Comparison of ENCODE assay signal across 26 cellular contexts in the genomic region with DNA sequence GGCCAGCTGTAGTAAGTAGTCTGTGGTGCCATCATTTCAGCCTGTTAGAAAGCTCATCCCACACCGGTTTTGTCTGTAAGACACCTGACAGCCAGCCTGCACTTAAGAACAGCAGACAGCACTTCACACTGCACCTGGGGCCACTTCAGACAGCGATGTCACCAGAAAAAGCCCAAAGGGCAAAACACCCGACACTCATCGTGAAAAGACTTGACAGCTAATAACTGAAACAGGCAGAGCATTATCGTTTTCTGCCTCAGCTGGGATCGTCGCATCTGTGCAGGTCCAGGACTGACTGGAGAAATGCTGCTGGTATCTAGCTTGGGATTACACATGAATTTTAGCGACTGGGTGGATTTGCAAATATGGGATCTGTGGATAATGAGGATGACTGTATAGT. TPM values are rescaled to one million over a fixed set of nuclear protein-coding genes. Genes with fewer than 3 reads are reported as not detected.
DNase-seq lines count a peak whose midpoint lies in the region; ATAC-seq, FAIRE-seq and TF ChIP-seq lines count a peak whose summit lies in the region.
"Had no signal": no experiment of that assay in that cellular context is flagged by ENCODE, and none has a peak within 500 bp of the region (broad histone marks: within the 10 kb centered on the region; RNA-seq: fewer than 3 reads in every experiment).

No MANE protein-coding gene starts in this region.

- no peak overlapping the region for H3K4me3 Mint-ChIP-seq in activated CD4-positive, alpha-beta T cell treated with anti-CD3 and anti-CD28 coated beads for 36 hours

- no peaks in the 10 kb centered on the region for H3K9me3 Mint-ChIP-seq in activated CD4-positive, alpha-beta T cell treated with anti-CD3 and anti-CD28 coated beads for 36 hours (ENCODE audit: low read depth)
- H3K9me3 Mint-ChIP-seq: activated naive CD4-positive, alpha-beta T cell treated with anti-CD3 and anti-CD28 coated beads, Interleukin-2, amount 50 U/mL, for 72 hours; naive thymus-derived CD8-positive, alpha-beta T cell had no signal

- no peaks in the 10 kb centered on the region for H3K27me3 Mint-ChIP-seq in activated CD4-positive, alpha-beta T cell treated with anti-CD3 and anti-CD28 coated beads for 36 hours
- H3K27me3 Mint-ChIP-seq: naive thymus-derived CD8-positive, alpha-beta T cell had no signal

- TF ChIP-seq CTCF in RWPE2 (IDR thresholded peaks at IDR 0.05; ENCODE audit: poor library complexity, severe bottlenecking) = no peak

- no peak for FAIRE-seq in RCC 7860 (lab: Jason Lieb, UNC)
- FAIRE-seq: colon had no signal

- intact Hi-C loops in activated CD4-positive, alpha-beta T cell treated with anti-CD3 and anti-CD28 coated beads for 36 hours (cut with DNase I, micrococcal nuclease) = no loop called here

- no peak for DNase-seq in activated CD4-positive, alpha-beta T cell treated with anti-CD3 and anti-CD28 coated beads for 36 hours
- DNase-seq in activated CD4-positive, alpha-beta T cell treated with anti-CD3 and anti-CD28 coated beads for 1 hour = no peak
- DNase-seq in NCI-H187 treated with DMSO at 0.1 percent for 48 hours (lab: John Stamatoyannopoulos, UW) (peak; percentile 81), RWPE2 (ENCODE audit: low spot score) (peak; percentile 4), mesenteric fat pad (ENCODE audit: low spot score) (peak; percentile 16), KG1 (lab: John Stamatoyannopoulos, UW) (no peak), NOMO-1 (lab: John Stamatoyannopoulos, UW; ENCODE audit: unreplicated experiment in 2 of 2) (no peak), RCC 7860 (ENCODE audit: low spot score) (no peak)
- DNase-seq: 8988T; activated CD4-positive, CD25-positive, alpha-beta regulatory T cell; activated T-cell treated with anti-CD3 and anti-CD28 coated beads, Interleukin-2, amount 50 U/mL, for 48 hours; AML-193; DND-41; left colon; mesendoderm; naive thymus-derived CD8-positive, alpha-beta T cell; NCI-H1092; NCI-H226; NK-92 treated with Interleukin-12 subunit alpha and Interleukin-12 subunit beta, amount 100 ng/mL, for 24 hours; stimulated activated CD4-positive, alpha-beta T cell treated with anti-CD3 and anti-CD28 coated beads, Interleukin-4, amount 100 ng/mL, for 24 hours; T-helper 9 cell had no signal

- H3K36me3 Mint-ChIP-seq in activated CD4-positive, alpha-beta T cell treated with anti-CD3 and anti-CD28 coated beads for 36 hours (ENCODE audit: low read depth) = peaks cover 73% of the 10 kb centered on the region

- peaks cover 76% of the 10 kb centered on the region for H3K36me3 ChIP-seq in RWPE2 (ENCODE audit: low read depth)

- H3K27ac ChIP-seq in RWPE2 (ENCODE audit: poor library complexity, severe bottlenecking) = no peak overlapping the region
- H3K27ac ChIP-seq: upper lobe of right lung had no signal

- H3K4me1 Mint-ChIP-seq in activated CD4-positive, alpha-beta T cell treated with anti-CD3 and anti-CD28 coated beads for 36 hours = peaks cover 4% of the 10 kb centered on the region

- no peak for ATAC-seq in activated CD4-positive, alpha-beta T cell treated with anti-CD3 and anti-CD28 coated beads for 36 hours
- no peak for ATAC-seq in RWPE2 (ENCODE audit: low read depth)
- ATAC-seq: left colon; naive thymus-derived CD8-positive, alpha-beta T cell; SK-N-SH treated with all-trans-retinoic acid at 6 μM for 48 hours; upper lobe of right lung had no signal

- POLR2A ChIA-PET in activated CD4-positive, alpha-beta T cell treated with anti-CD3 and anti-CD28 coated beads for 36 hours (lab: Charles Lee) = interaction anchor here (0.9 to 1.4 kb wide), 5 partner anchors 9 to 19 kb away, joined by 3 to 12 read pairs (median 4); a partner anchor contains a TSS

- no peaks in the 10 kb centered on the region for H3K9me3 ChIP-seq in RWPE2 (ENCODE audit: severe bottlenecking)
- H3K9me3 ChIP-seq: upper lobe of right lung had no signal

- H3K4me1 ChIP-seq in RWPE2 (ENCODE audit: insufficient read depth, poor library complexity, severe bottlenecking) = no peaks in the 10 kb centered on the region

- no peak overlapping the region for H3K4me3 ChIP-seq in RWPE2 (ENCODE audit: severe bottlenecking)
- H3K4me3 ChIP-seq: upper lobe of right lung had no signal

- CTCF ChIA-PET in activated CD4-positive, alpha-beta T cell treated with anti-CD3 and anti-CD28 coated beads for 36 hours (lab: Charles Lee) = interaction anchor here (0.6 to 6.8 kb wide), 6 partner anchors 9 to 306 kb away, joined by 3 to 39 read pairs (median 4); no protein-coding TSS in a partner anchor

- no peaks in the 10 kb centered on the region for H3K27me3 ChIP-seq in RWPE2 (ENCODE audit: insufficient read depth, poor library complexity, severe bottlenecking)
- H3K27me3 ChIP-seq: upper lobe of right lung had no signal

- H3K27ac Mint-ChIP-seq in activated CD4-positive, alpha-beta T cell treated with anti-CD3 and anti-CD28 coated beads for 36 hours = peak overlapping the region; percentile 10

RNA-seq across cellular contexts. Expression of a gene that starts 16.8 kb away (rescaled TPM):
- total RNA-seq in activated CD4-positive, alpha-beta T cell treated with anti-CD3 and anti-CD28 coated beads for 36 hours = 1 to 10 TPM; 1.7 to 2.4 TPM
- 15.7 TPM for total RNA-seq in mesenteric fat pad
- total RNA-seq: H4 had no signal

RNA-seq across cellular contexts. Expression of a gene that starts 18.9 kb away (rescaled TPM):
- total RNA-seq in activated CD4-positive, alpha-beta T cell treated with anti-CD3 and anti-CD28 coated beads for 36 hours = 100 to 1,000 TPM; 441 to 496 TPM
- 236 TPM for total RNA-seq in mesenteric fat pad

Comparison
In these comparisons a context has a peak if more than half of its experiments do, and no peak if none do; other contexts are left out.
1. DNase-seq: peak in NCI-H187 treated with DMSO at 0.1 percent for 48 hours (single experiment), RWPE2 (single experiment) and mesenteric fat pad (single experiment); none in activated CD4-positive, alpha-beta T cell treated with anti-CD3 and anti-CD28 coated beads for 36 hours (single experiment), activated CD4-positive, alpha-beta T cell treated with anti-CD3 and anti-CD28 coated beads for 1 hour (single experiment), KG1 (single experiment), NOMO-1 (0 of 2) and RCC 7860 (single experiment).